In the genomic region with DNA sequence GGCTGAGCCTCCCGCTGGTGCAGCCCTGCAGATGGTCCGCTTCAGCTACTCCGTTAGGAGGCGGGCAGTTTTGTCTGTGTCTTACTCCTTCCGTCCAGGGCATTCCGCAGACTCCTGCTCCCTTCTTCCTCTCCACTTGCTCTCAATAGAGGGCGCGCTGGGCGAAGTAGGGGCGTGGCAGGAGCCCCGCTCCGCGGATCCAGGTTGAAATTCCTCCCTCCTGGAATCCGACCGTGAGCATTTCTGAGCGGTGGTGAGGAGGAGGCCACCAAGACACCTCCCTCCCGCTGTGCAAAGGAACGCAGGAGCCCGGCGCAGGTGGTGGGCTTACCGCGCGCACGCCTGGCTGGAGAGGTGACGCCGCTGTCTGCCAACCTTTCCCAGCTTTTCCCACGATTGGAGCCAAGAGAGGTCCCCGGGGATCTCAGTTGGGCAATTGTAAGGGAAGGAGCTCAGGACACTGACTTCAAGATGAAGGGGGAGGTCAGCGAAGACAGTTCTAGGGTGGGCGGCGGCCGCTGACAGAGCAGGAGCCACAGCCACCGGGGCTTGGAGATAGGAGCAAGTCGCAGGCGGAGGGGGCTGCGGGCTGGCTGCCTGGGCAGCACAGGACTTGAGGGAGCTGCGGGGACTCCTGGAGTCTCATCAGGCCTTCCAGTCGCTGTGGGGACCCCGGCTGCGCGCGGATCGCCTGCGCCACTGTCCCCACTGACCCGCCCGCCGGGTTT, we compare ENCODE assay signal across 8 cellular contexts.
DNase-seq lines count a peak whose midpoint lies in the region; ATAC-seq and TF ChIP-seq lines count a peak whose summit lies in the region.

No MANE protein-coding gene starts in this region.

- H3K36me3 Mint-ChIP-seq in glutamatergic neuron (ENCODE audit: unreplicated experiment) (no peaks in the 10 kb centered on the region), osteocyte (ENCODE audit: unreplicated experiment) (no peaks in the 10 kb centered on the region)
- H3K36me3 Mint-ChIP-seq in activated CD4-positive, alpha-beta T cell treated with anti-CD3 and anti-CD28 coated beads, Interleukin-2, amount 10 ng/mL, durations not matched to agents 7 days and 5 days (ENCODE audit: low read depth): no peaks in the 10 kb centered on the region
- H3K36me3 Mint-ChIP-seq in activated naive CD4-positive, alpha-beta T cell treated with anti-CD3 and anti-CD28 coated beads for 36 hours (ENCODE audit: low read depth): no peaks in the 10 kb centered on the region

- H3K4me1 Mint-ChIP-seq in glutamatergic neuron (ENCODE audit: low read depth, unreplicated experiment): no peaks in the 10 kb centered on the region
- peaks cover 3% of the 10 kb centered on the region for H3K4me1 Mint-ChIP-seq in osteocyte (ENCODE audit: unreplicated experiment)
- H3K4me1 Mint-ChIP-seq in activated CD4-positive, alpha-beta T cell treated with anti-CD3 and anti-CD28 coated beads, Interleukin-2, amount 10 ng/mL, durations not matched to agents 7 days and 5 days: no peaks in the 10 kb centered on the region
- H3K4me1 Mint-ChIP-seq in activated naive CD4-positive, alpha-beta T cell treated with anti-CD3 and anti-CD28 coated beads for 36 hours (ENCODE audit: low read depth): no peaks in the 10 kb centered on the region

- H3K27ac Mint-ChIP-seq in glutamatergic neuron (ENCODE audit: unreplicated experiment): no peak overlapping the region
- H3K27ac Mint-ChIP-seq in osteocyte (ENCODE audit: unreplicated experiment): no peak overlapping the region
- no peak overlapping the region for H3K27ac Mint-ChIP-seq in activated CD4-positive, alpha-beta T cell treated with anti-CD3 and anti-CD28 coated beads, Interleukin-2, amount 10 ng/mL, durations not matched to agents 7 days and 5 days
- H3K27ac Mint-ChIP-seq in activated naive CD4-positive, alpha-beta T cell treated with anti-CD3 and anti-CD28 coated beads for 36 hours: no peak overlapping the region

- TF ChIP-seq CTCF in glutamatergic neuron (IDR thresholded peaks at IDR 0.05; ENCODE audit: partially characterized antibody, unreplicated experiment) (no peak), osteocyte (IDR thresholded peaks at IDR 0.05) (peak; percentile 48)

- H3K4me3 Mint-ChIP-seq in glutamatergic neuron (ENCODE audit: unreplicated experiment): peak overlapping the region; percentile 87
- peak overlapping the region; percentile 34 for H3K4me3 Mint-ChIP-seq in osteocyte (ENCODE audit: unreplicated experiment)
- H3K4me3 Mint-ChIP-seq in activated CD4-positive, alpha-beta T cell treated with anti-CD3 and anti-CD28 coated beads, Interleukin-2, amount 10 ng/mL, durations not matched to agents 7 days and 5 days: no peak overlapping the region
- H3K4me3 Mint-ChIP-seq in activated naive CD4-positive, alpha-beta T cell treated with anti-CD3 and anti-CD28 coated beads for 36 hours: no peak overlapping the region

- peak; percentile 48 for ATAC-seq in HG02623 (IDR thresholded peaks at IDR 0.05; ENCODE audit: unreplicated experiment)

- H3K4me3 ChIP-seq in GM08714 (ENCODE audit: low read length): peak overlapping the region; percentile 60; the same call in 1 of the 2 replicates

- CTCF ChIA-PET in activated CD4-positive, alpha-beta T cell treated with anti-CD3 and anti-CD28 coated beads, Interleukin-2, amount 10 ng/mL, durations not matched to agents 7 days and 5 days (lab: Charles Lee): no interaction called here
- CTCF ChIA-PET in activated naive CD4-positive, alpha-beta T cell treated with anti-CD3 and anti-CD28 coated beads for 36 hours (lab: Charles Lee): no interaction called here

- peak; percentile 88 for DNase-seq in SK-N-DZ (ENCODE audit: low spot score)
- peak; percentile 82 for DNase-seq in glutamatergic neuron
- DNase-seq in osteocyte (ENCODE audit: extremely low spot score, unreplicated experiment): no peak
- no peak for DNase-seq in central memory CD4-positive, alpha-beta T cell
- no peak for DNase-seq in activated CD4-positive, alpha-beta T cell treated with anti-CD3 and anti-CD28 coated beads, Interleukin-2, amount 10 ng/mL, durations not matched to agents 7 days and 5 days
- DNase-seq in activated naive CD4-positive, alpha-beta T cell treated with anti-CD3 and anti-CD28 coated beads for 36 hours: no peak

- H3K27me3 Mint-ChIP-seq in glutamatergic neuron (ENCODE audit: unreplicated experiment) (no peaks in the 10 kb centered on the region), osteocyte (ENCODE audit: unreplicated experiment) (peaks cover 16% of the 10 kb centered on the region)
- peaks cover 7% of the 10 kb centered on the region for H3K27me3 Mint-ChIP-seq in activated CD4-positive, alpha-beta T cell treated with anti-CD3 and anti-CD28 coated beads, Interleukin-2, amount 10 ng/mL, durations not matched to agents 7 days and 5 days
- peaks cover 14% of the 10 kb centered on the region for H3K27me3 Mint-ChIP-seq in activated naive CD4-positive, alpha-beta T cell treated with anti-CD3 and anti-CD28 coated beads for 36 hours (ENCODE audit: low read depth)

- POLR2A ChIA-PET in activated CD4-positive, alpha-beta T cell treated with anti-CD3 and anti-CD28 coated beads, Interleukin-2, amount 10 ng/mL, durations not matched to agents 7 days and 5 days (lab: Charles Lee): no interaction called here

- intact Hi-C loops in activated naive CD4-positive, alpha-beta T cell treated with anti-CD3 and anti-CD28 coated beads for 36 hours (cut with micrococcal nuclease): no loop called here

- no peaks in the 10 kb centered on the region for H3K9me3 Mint-ChIP-seq in glutamatergic neuron (ENCODE audit: unreplicated experiment)
- no peaks in the 10 kb centered on the region for H3K9me3 Mint-ChIP-seq in osteocyte (ENCODE audit: unreplicated experiment)
- H3K9me3 Mint-ChIP-seq in activated CD4-positive, alpha-beta T cell treated with anti-CD3 and anti-CD28 coated beads, Interleukin-2, amount 10 ng/mL, durations not matched to agents 7 days and 5 days: no peaks in the 10 kb centered on the region
- peaks cover 3% of the 10 kb centered on the region for H3K9me3 Mint-ChIP-seq in activated naive CD4-positive, alpha-beta T cell treated with anti-CD3 and anti-CD28 coated beads for 36 hours

Comparison
In these comparisons a context has a peak if more than half of its experiments do, and no peak if none do; other contexts are left out.
1. DNase-seq: peak in SK-N-DZ (single experiment) and glutamatergic neuron (single experiment); none in osteocyte (single experiment), central memory CD4-positive, alpha-beta T cell (single experiment), activated CD4-positive, alpha-beta T cell treated with anti-CD3 and anti-CD28 coated beads, Interleukin-2, amount 10 ng/mL, durations not matched to agents 7 days and 5 days (single experiment) and activated naive CD4-positive, alpha-beta T cell treated with anti-CD3 and anti-CD28 coated beads for 36 hours (single experiment).
2. H3K4me3 Mint-ChIP-seq: peak in glutamatergic neuron (single experiment) and osteocyte (single experiment); none in activated CD4-positive, alpha-beta T cell treated with anti-CD3 and anti-CD28 coated beads, Interleukin-2, amount 10 ng/mL, durations not matched to agents 7 days and 5 days (single experiment) and activated naive CD4-positive, alpha-beta T cell treated with anti-CD3 and anti-CD28 coated beads for 36 hours (single experiment).